Comparison of ENCODE assay signal across 8 cellular contexts in genomic region chr12:67269632-67270578, GRCh38. TPM values are rescaled to one million over a fixed set of nuclear protein-coding genes. Genes with fewer than 3 reads are reported as not detected.
DNase-seq lines count a peak whose midpoint lies in the region; ATAC-seq, FAIRE-seq and TF ChIP-seq lines count a peak whose summit lies in the region.

No MANE protein-coding gene starts in this region.

- H3K4me1 Mint-ChIP-seq in CD4-positive, CD25-positive, alpha-beta regulatory T cell: peaks cover 25 to 61% (median 42%) of the 10 kb centered on the region in 4 donors

- no TSS peak for BruUV-seq in Panc1 (replicated peaks; lab: Mats Ljungman, UMichigan)

- peak; percentile 46 to 58 (median 51) for DNase-seq in CD4-positive, CD25-positive, alpha-beta regulatory T cell
- no peak for DNase-seq in Panc1 (ENCODE audit: low read depth, low spot score)
- peak; percentile 45 for DNase-seq in activated gamma-delta T cell treated with Interleukin-2 at 50 U/mL for 16 hours
- DNase-seq in glomerular visceral epithelial cell (ENCODE audit: extremely low spot score): peak; percentile 21
- peak; percentile 45 to 85 (median 60) for DNase-seq in pancreas
- peak; percentile 17 to 22 for DNase-seq in tibial nerve (ENCODE audit: low spot score in 2 of 2)

- H3K9me3 ChIP-seq in CD4-positive, CD25-positive, alpha-beta regulatory T cell (ENCODE audit: control insufficient read depth in 2 of 2, low read length in 2 of 2): no peaks in the 10 kb centered on the region
- H3K9me3 ChIP-seq in Panc1 (ENCODE audit: control insufficient read depth, insufficient read depth, low read depth, low read length) (no peaks in the 10 kb centered on the region), pancreas (no peaks in the 10 kb centered on the region), tibial nerve (no peaks in the 10 kb centered on the region)

- H3K27ac Mint-ChIP-seq in CD4-positive, CD25-positive, alpha-beta regulatory T cell: peak overlapping the region; percentile 98 to 99 (median 98)

- WGBS in pancreas, 2 donors: 0% methylated on average over 61 of the region's 61 CpGs
- 0% methylated on average over 51 to 54 of the region's 61 CpGs for WGBS in tibial nerve, 2 donors

- intact Hi-C loops in Panc1 (cut with micrococcal nuclease; ENCODE audit: unreplicated experiment): no loop called here
- intact Hi-C loops in pancreas (cut with DNase I): no loop called here

- H3K4me1 ChIP-seq in CD4-positive, CD25-positive, alpha-beta regulatory T cell (ENCODE audit: control insufficient read depth, insufficient read depth, low read length, poor library complexity, severe bottlenecking): peaks cover 56% of the 10 kb centered on the region
- H3K4me1 ChIP-seq in Panc1 (ENCODE audit: control insufficient read depth, insufficient read depth, low read length) (peaks cover 26% of the 10 kb centered on the region), pancreas (peaks cover 12 to 34% (median 28%) of the 10 kb centered on the region in 3 donors), tibial nerve (peaks cover 0 to 43% (median 31%) of the 10 kb centered on the region in 4 donors)

- H3K36me3 Mint-ChIP-seq in CD4-positive, CD25-positive, alpha-beta regulatory T cell: peaks cover 2% of the 10 kb centered on the region

- in situ Hi-C loops in Panc1 (cut with HindIII; ENCODE audit: low pct_unique_long_range_greater_than_20kb, low sequenced_read_pairs): no loop called here

- CTCF ChIA-PET in Panc1 (lab: Charles Lee): interaction anchor here (0.6 to 0.7 kb wide), 2 partner anchors 48 to 208 kb away, joined by 3 read pairs; no protein-coding TSS in a partner anchor

- POLR2A ChIA-PET in Panc1 (lab: Charles Lee): interaction anchor here (0.5 to 1.2 kb wide), 4 partner anchors 185 to 1508 kb away, joined by 3 to 7 read pairs (median 5); no protein-coding TSS in a partner anchor

- no peak for ATAC-seq in CD4-positive, CD25-positive, alpha-beta regulatory T cell (ENCODE audit: low read depth in 2 of 2)
- ATAC-seq in GM19372 (IDR thresholded peaks at IDR 0.05; ENCODE audit: low read depth, unreplicated experiment): peak; percentile 7
- ATAC-seq in HG03565 (IDR thresholded peaks at IDR 0.05; ENCODE audit: unreplicated experiment): peak; percentile 1
- ATAC-seq in Panc1: peak; percentile 50
- peak; percentile 25 to 40 (median 32) for ATAC-seq in pancreas

- peak overlapping the region; percentile 98 for H3K27ac ChIP-seq in CD4-positive, CD25-positive, alpha-beta regulatory T cell (ENCODE audit: insufficient read depth, low read length, poor library complexity, severe bottlenecking)
- H3K27ac ChIP-seq in Panc1 (ENCODE audit: low read length): peak overlapping the region; percentile 98
- peak overlapping the region; percentile 95 to 100 (median 96) for H3K27ac ChIP-seq in pancreas
- peak overlapping the region; percentile 97 to 99 (median 97) for H3K27ac ChIP-seq in tibial nerve

- H3K4me3 Mint-ChIP-seq in CD4-positive, CD25-positive, alpha-beta regulatory T cell: peak overlapping the region; percentile 84 to 95 (median 92)

- peaks cover 1% of the 10 kb centered on the region for H3K27me3 Mint-ChIP-seq in CD4-positive, CD25-positive, alpha-beta regulatory T cell

- FAIRE-seq in pancreas (lab: Jason Lieb, UNC): no peak

- TF ChIP-seq POLR2A in tibial nerve (IDR thresholded peaks at IDR 0.05): no peak

- H3K36me3 ChIP-seq in CD4-positive, CD25-positive, alpha-beta regulatory T cell (ENCODE audit: control insufficient read depth, insufficient read depth, low read length): peaks cover 2% of the 10 kb centered on the region
- H3K36me3 ChIP-seq in Panc1 (ENCODE audit: control insufficient read depth, insufficient read depth, low read length) (peaks cover 6% of the 10 kb centered on the region; the same call in 1 of the 2 replicates), pancreas (no peaks in the 10 kb centered on the region), tibial nerve (no peaks in the 10 kb centered on the region)

- no peak for TF ChIP-seq EP300 in tibial nerve (IDR thresholded peaks at IDR 0.05)

- H3K4me3 ChIP-seq in CD4-positive, CD25-positive, alpha-beta regulatory T cell (ENCODE audit: low read depth, low read length): peak overlapping the region; percentile 98
- H3K4me3 ChIP-seq in Panc1 (ENCODE audit: low read depth in 2 of 2, low read length in 2 of 2): peak overlapping the region; percentile 92 to 95
- peak overlapping the region; percentile 86 to 89 (median 86) for H3K4me3 ChIP-seq in pancreas
- H3K4me3 ChIP-seq in tibial nerve: peak overlapping the region; percentile 80 to 91 (median 86)

- H3K27me3 ChIP-seq in CD4-positive, CD25-positive, alpha-beta regulatory T cell (ENCODE audit: control insufficient read depth, insufficient read depth, low read length): no peaks in the 10 kb centered on the region
- H3K27me3 ChIP-seq in Panc1 (ENCODE audit: control insufficient read depth, insufficient read depth, low read length) (no peaks in the 10 kb centered on the region), pancreas (no peaks in the 10 kb centered on the region), tibial nerve (no peaks in the 10 kb centered on the region)

- no peak for TF ChIP-seq CTCF in Panc1 (IDR thresholded peaks at IDR 0.05)
- TF ChIP-seq CTCF in pancreas (IDR thresholded peaks at IDR 0.05): no peak
- no peak for TF ChIP-seq CTCF in tibial nerve (IDR thresholded peaks at IDR 0.05)

- H3K9me3 Mint-ChIP-seq in CD4-positive, CD25-positive, alpha-beta regulatory T cell: peaks cover 0 to 2% (median 0%) of the 10 kb centered on the region in 7 donors

RNA-seq across cellular contexts. Expression of gene CAND1, which starts 0.7 kb away (rescaled TPM):
- total RNA-seq in CD4-positive, CD25-positive, alpha-beta regulatory T cell: 111 TPM
- 10 to 100 TPM; 69.9 to 94.4 (median 79.7) TPM for polyA plus RNA-seq in CD4-positive, CD25-positive, alpha-beta regulatory T cell
- total RNA-seq in Panc1 (2021; ENCODE audit: unreplicated experiment) (190 TPM), pancreas (10 to 100 TPM; 40.2 to 73.8 (median 49.0) TPM), tibial nerve (100 to 1,000 TPM in 1 of 4 donors, 10 to 100 TPM in 3; 67.2 to 105 (median 72.9) TPM)
- polyA plus RNA-seq in Panc1 (2012; ENCODE audit: insufficient read length): 85.1 TPM
- polyA plus RNA-seq in pancreas: 10 to 100 TPM in 1 of 2 donors, 1 to 10 TPM in 1; 9.6 to 22.0 TPM

Comparison
In these comparisons a context has a peak if more than half of its experiments do, and no peak if none do; other contexts are left out.
1. ATAC-seq: peak in GM19372 (single experiment), HG03565 (single experiment), Panc1 (single experiment) and pancreas (4 of 4); none in CD4-positive, CD25-positive, alpha-beta regulatory T cell (0 of 2).
2. Peak in every context shown above with its lines, with median percentiles within 50 percentile points of each other: H3K27ac ChIP-seq and H3K4me3 ChIP-seq.